In the genomic region with DNA sequence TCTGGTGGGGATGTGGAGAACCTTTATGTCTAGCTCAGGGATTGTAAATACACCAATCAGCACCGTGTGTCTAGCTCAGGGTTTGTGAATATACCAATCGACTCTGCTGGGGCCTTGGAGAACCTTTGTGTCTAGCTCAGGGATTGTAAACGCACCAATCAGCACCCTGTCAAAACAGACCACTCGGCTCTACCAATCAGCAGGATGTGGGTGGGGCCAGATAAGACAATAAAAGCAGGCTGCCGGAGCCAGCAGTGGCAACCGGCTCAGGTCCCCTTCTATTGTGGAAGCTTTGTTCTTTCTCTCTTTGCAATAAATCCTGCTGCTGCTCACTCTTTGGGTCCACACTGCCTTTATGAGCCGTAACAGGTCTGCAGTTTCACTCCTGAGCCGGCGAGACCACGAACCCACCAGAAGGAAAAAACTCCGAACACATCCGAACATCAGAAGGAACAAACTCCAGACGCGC, we compare ENCODE assay signal across 9 cellular contexts. TPM values are rescaled to one million over a fixed set of nuclear protein-coding genes. Genes with fewer than 3 reads are reported as not detected.
DNase-seq lines count a peak whose midpoint lies in the region; ATAC-seq and TF ChIP-seq lines count a peak whose summit lies in the region.
"Not testable (repeated sequence)": the region's sequence is repeated elsewhere in the genome, so short reads cannot be mapped to it uniquely, and the experiment has no call there.
"Had no signal": no experiment of that assay in that cellular context is flagged by ENCODE, and none has a peak within 500 bp of the region (broad histone marks: within the 10 kb centered on the region; RNA-seq: fewer than 3 reads in every experiment).

No MANE protein-coding gene starts in this region.

- intact Hi-C loops in CD14-positive monocyte (cut with micrococcal nuclease): loop anchor here in 1 of 2 donors (1.0 kb wide), 2 partner anchors 33 to 37 kb away; a partner anchor contains a TSS
- intact Hi-C loops in IMR-90 (cut with micrococcal nuclease): not testable (repeated sequence)
- intact Hi-C loops in dendritic cell treated with granulocyte-macrophage colony-stimulating factor and Interleukin-4, amounts not matched to agents 40 ng/mL and 50 ng/mL, for 4 days (cut with micrococcal nuclease): loop anchor here (5.0 kb wide), 1 partner anchor 34 kb away; a partner anchor contains a TSS

- peak overlapping the region; percentile 61 for H3K4me3 ChIP-seq in IMR-90 (ENCODE audit: insufficient read depth, low read depth, low read length)
- H3K4me3 ChIP-seq in RWPE2 (ENCODE audit: severe bottlenecking): peak overlapping the region; percentile 74
- peak overlapping the region; percentile 68; the same call in 1 of the 2 replicates for H3K4me3 ChIP-seq in iPS DF 6.9 (ENCODE audit: low read length)
- peak overlapping the region; percentile 91 for H3K4me3 ChIP-seq in neural cell (ENCODE audit: low read length)

- not testable (repeated sequence) for H3K27me3 ChIP-seq in IMR-90 (ENCODE audit: control insufficient read depth, insufficient read depth, low read length); RWPE2 (ENCODE audit: insufficient read depth, poor library complexity, severe bottlenecking); iPS DF 6.9 (ENCODE audit: control insufficient read depth, insufficient read depth, low read length); neural cell (ENCODE audit: insufficient read depth, low read depth, low read length)

- in situ Hi-C loops in IMR-90 (cut with MboI; ENCODE audit: low sequenced_read_pairs): not testable (repeated sequence)

- H3K9me3 Mint-ChIP-seq in CD14-positive monocyte; activated T-cell treated with anti-CD3 and anti-CD28 coated beads, Interleukin-2, amount 50 U/mL, for 4 hours; dendritic cell treated with granulocyte-macrophage colony-stimulating factor and Interleukin-4, amounts not matched to agents 40 ng/mL and 50 ng/mL, for 4 days; stimulated activated naive B cell treated with anti-CD40 and anti-IgM and Interleukin-4, amounts not matched to agents 10 μg/mL and 1 μg/mL and 100 μg/mL, for 72 hours: not testable (repeated sequence)

- not testable (repeated sequence) for H3K23ac ChIP-seq in IMR-90 (ENCODE audit: low read depth, low read length)

- not testable (repeated sequence) for H3K79me2 ChIP-seq in neural cell (replicated peaks; ENCODE audit: insufficient read depth, low read length)

- H3K9me2 ChIP-seq in neural cell (ENCODE audit: insufficient read depth, low read length): not testable (repeated sequence)

- H3K4me1 ChIP-seq in IMR-90 (ENCODE audit: control insufficient read depth, insufficient read depth, low read length) (peaks cover 21% of the 10 kb centered on the region), RWPE2 (ENCODE audit: insufficient read depth, poor library complexity, severe bottlenecking) (peaks cover 23% of the 10 kb centered on the region)
- H3K4me1 ChIP-seq in iPS DF 6.9 (ENCODE audit: control insufficient read depth, insufficient read depth, low read length): not testable (repeated sequence)

- peaks cover 22% of the 10 kb centered on the region for H4K20me1 ChIP-seq in IMR-90 (ENCODE audit: insufficient read depth, low read length)
- H4K20me1 ChIP-seq in neural cell (ENCODE audit: insufficient read depth): not testable (repeated sequence)

- H2AK9ac ChIP-seq in IMR-90 (replicated peaks; ENCODE audit: low read depth, low read length, poor library complexity): peak overlapping the region; percentile 52

- peak overlapping the region; percentile 97 for H4K5ac ChIP-seq in IMR-90 (ENCODE audit: low read depth, low read length)

- H3K9ac ChIP-seq in IMR-90 (ENCODE audit: low read depth, low read length) (peak overlapping the region; percentile 75), neural cell (ENCODE audit: low read length) (peak overlapping the region; percentile 59)

- ATAC-seq in IMR-90 (ENCODE audit: low read depth); RWPE2 (ENCODE audit: low read depth): not testable (repeated sequence)
- peak; percentile 10 to 16 for ATAC-seq in activated T-cell treated with anti-CD3 and anti-CD28 coated beads, Interleukin-2, amount 50 U/mL, for 4 hours
- peak; percentile 6 to 24 for ATAC-seq in stimulated activated naive B cell treated with anti-CD40 and anti-IgM and Interleukin-4, amounts not matched to agents 10 μg/mL and 1 μg/mL and 100 μg/mL, for 72 hours (replicated peaks)

- not testable (repeated sequence) for H4K91ac ChIP-seq in IMR-90 (ENCODE audit: insufficient read depth, low read depth, low read length)

- POLR2A ChIA-PET in IMR-90 (lab: Charles Lee; ENCODE audit: unreplicated experiment): interaction anchor here (0.6 to 1.2 kb wide), 2 partner anchors 44 to 1239 kb away, joined by 4 to 5 read pairs; no protein-coding TSS in a partner anchor

- DNase-seq in CD14-positive monocyte (ENCODE audit: low spot score); IMR-90; RWPE2 (ENCODE audit: low spot score); iPS DF 6.9 (ENCODE audit: low read depth, low spot score): not testable (repeated sequence)
- DNase-seq in activated T-cell treated with anti-CD3 and anti-CD28 coated beads, Interleukin-2, amount 50 U/mL, for 4 hours: peak; percentile 25
- DNase-seq in stimulated activated naive B cell treated with anti-CD40 and anti-IgM and Interleukin-4, amounts not matched to agents 10 μg/mL and 1 μg/mL and 100 μg/mL, for 72 hours: peak; percentile 55

- TF ChIP-seq POLR2A in IMR-90 (IDR thresholded peaks at IDR 0.05; ENCODE audit: low read depth, low read length): not testable (repeated sequence)

- not testable (repeated sequence) for H3K14ac ChIP-seq in IMR-90 (replicated peaks; ENCODE audit: low read depth, low read length)

- H3K36me3 Mint-ChIP-seq in CD14-positive monocyte: peaks cover 16 to 25% of the 10 kb centered on the region in 2 donors
- peaks cover 25% of the 10 kb centered on the region for H3K36me3 Mint-ChIP-seq in activated T-cell treated with anti-CD3 and anti-CD28 coated beads, Interleukin-2, amount 50 U/mL, for 4 hours (ENCODE audit: insufficient read depth)
- H3K36me3 Mint-ChIP-seq in dendritic cell treated with granulocyte-macrophage colony-stimulating factor and Interleukin-4, amounts not matched to agents 40 ng/mL and 50 ng/mL, for 4 days (ENCODE audit: low read depth): peaks cover 45% of the 10 kb centered on the region
- H3K36me3 Mint-ChIP-seq in stimulated activated naive B cell treated with anti-CD40 and anti-IgM and Interleukin-4, amounts not matched to agents 10 μg/mL and 1 μg/mL and 100 μg/mL, for 72 hours: peaks cover 30 to 51% of the 10 kb centered on the region in 2 donors

- H2BK120ac ChIP-seq in IMR-90 (ENCODE audit: low read depth, low read length): not testable (repeated sequence)

- WGBS in IMR-90 (ENCODE audit: extremely low coverage in 2 of 2, insufficient read length in 1 of 2), 2 experiments: 53% methylated on average over 3 of the region's 14 CpGs; no CpG with 5 or more reads in 1 of the 2 experiments
- WGBS in iPS DF 6.9 (ENCODE audit: insufficient coverage, insufficient read length): no CpG with 5 or more reads among the region's 14 CpGs

- peak overlapping the region; percentile 90 to 95 for H3K4me3 Mint-ChIP-seq in CD14-positive monocyte
- peak overlapping the region; percentile 97 for H3K4me3 Mint-ChIP-seq in activated T-cell treated with anti-CD3 and anti-CD28 coated beads, Interleukin-2, amount 50 U/mL, for 4 hours
- H3K4me3 Mint-ChIP-seq in dendritic cell treated with granulocyte-macrophage colony-stimulating factor and Interleukin-4, amounts not matched to agents 40 ng/mL and 50 ng/mL, for 4 days: peak overlapping the region; percentile 92
- H3K4me3 Mint-ChIP-seq in stimulated activated naive B cell treated with anti-CD40 and anti-IgM and Interleukin-4, amounts not matched to agents 10 μg/mL and 1 μg/mL and 100 μg/mL, for 72 hours: peak overlapping the region; percentile 91 to 93

- H3K18ac ChIP-seq in IMR-90 (ENCODE audit: low read depth, low read length): not testable (repeated sequence)

- not testable (repeated sequence) for H3K36me3 ChIP-seq in IMR-90 (ENCODE audit: control insufficient read depth, insufficient read depth, low read length); iPS DF 6.9 (ENCODE audit: control insufficient read depth, insufficient read depth, low read length); neural cell (ENCODE audit: insufficient read depth, low read length)
- peaks cover 25% of the 10 kb centered on the region for H3K36me3 ChIP-seq in RWPE2 (ENCODE audit: low read depth)

- H3K27ac ChIP-seq in IMR-90 (ENCODE audit: insufficient read depth, low read length) (peak overlapping the region; percentile 20; the same call in 1 of the 2 replicates), RWPE2 (ENCODE audit: poor library complexity, severe bottlenecking) (peak overlapping the region; percentile 75), neural cell (ENCODE audit: low read length) (peak overlapping the region; percentile 79)
- H3K27ac ChIP-seq in iPS DF 6.9 (ENCODE audit: low read length): not testable (repeated sequence)

- peak overlapping the region; percentile 77; the same call in 1 of the 2 replicates for H3K4ac ChIP-seq in IMR-90 (ENCODE audit: low read depth, low read length)

- dilution Hi-C loops in IMR-90 (cut with HindIII; ENCODE audit: low sequenced_read_pairs, unreplicated experiment): not testable (repeated sequence)

- H2BK15ac ChIP-seq in IMR-90 (ENCODE audit: low read depth, low read length): 0 out of 3 replicates have a peak overlapping the region, but pooled peaks have one; percentile 88

- H2BK5ac ChIP-seq in IMR-90 (ENCODE audit: low read depth, low read length, poor library complexity, severe bottlenecking): not testable (repeated sequence)

- not testable (repeated sequence) for TF ChIP-seq EP300 in neural cell (conservative IDR thresholded peaks at IDR 0.05; ENCODE audit: poor library complexity, severe bottlenecking)

- not testable (repeated sequence) for BruUV-seq in IMR-90 (replicated peaks; lab: Mats Ljungman, UMichigan)

- not testable (repeated sequence) for H2AK5ac ChIP-seq in IMR-90 (ENCODE audit: low read depth, low read length)

- H2AFZ ChIP-seq in IMR-90 (replicated peaks; ENCODE audit: low read length, poor library complexity) (peak overlapping the region; percentile 95), neural cell (ENCODE audit: low read depth, low read length) (peak overlapping the region; percentile 65)

- not testable (repeated sequence) for H3K27me3 Mint-ChIP-seq in CD14-positive monocyte (ENCODE audit: low read depth in 3 of 3); activated T-cell treated with anti-CD3 and anti-CD28 coated beads, Interleukin-2, amount 50 U/mL, for 4 hours (ENCODE audit: low read depth); dendritic cell treated with granulocyte-macrophage colony-stimulating factor and Interleukin-4, amounts not matched to agents 40 ng/mL and 50 ng/mL, for 4 days; stimulated activated naive B cell treated with anti-CD40 and anti-IgM and Interleukin-4, amounts not matched to agents 10 μg/mL and 1 μg/mL and 100 μg/mL, for 72 hours

- peak overlapping the region; percentile 80 to 95 (median 93) for H3K27ac Mint-ChIP-seq in CD14-positive monocyte
- H3K27ac Mint-ChIP-seq in dendritic cell treated with granulocyte-macrophage colony-stimulating factor and Interleukin-4, amounts not matched to agents 40 ng/mL and 50 ng/mL, for 4 days: peak overlapping the region; percentile 97
- peak overlapping the region; percentile 99 for H3K27ac Mint-ChIP-seq in stimulated activated naive B cell treated with anti-CD40 and anti-IgM and Interleukin-4, amounts not matched to agents 10 μg/mL and 1 μg/mL and 100 μg/mL, for 72 hours

- H3K9me3 ChIP-seq in IMR-90 (ENCODE audit: control insufficient read depth, insufficient read depth, low read length); RWPE2 (ENCODE audit: severe bottlenecking); iPS DF 6.9 (ENCODE audit: control insufficient read depth, insufficient read depth, low read length); neural cell (ENCODE audit: low read length): not testable (repeated sequence)

- peak overlapping the region; percentile 95 to 99 for H4K8ac ChIP-seq in IMR-90 (ENCODE audit: low read depth in 2 of 2, low read length in 2 of 2)

- TF ChIP-seq CTCF in CD14-positive monocyte (IDR thresholded peaks at IDR 0.05); IMR-90 (conservative IDR thresholded peaks at IDR 0.05; ENCODE audit: low read depth, low read length); RWPE2 (IDR thresholded peaks at IDR 0.05; ENCODE audit: poor library complexity, severe bottlenecking); neural cell (IDR thresholded peaks at IDR 0.05; ENCODE audit: poor library complexity, severe bottlenecking): not testable (repeated sequence)

- H3K79me1 ChIP-seq in IMR-90 (ENCODE audit: low read depth in 1 of 2, low read length in 2 of 2): peaks cover 23 to 33% of the 10 kb centered on the region in 2 experiments; a peak in 3 of 4 replicates

- not testable (repeated sequence) for TF ChIP-seq RAD21 in IMR-90 (IDR thresholded peaks at IDR 0.05; ENCODE audit: low read length); neural cell (conservative IDR thresholded peaks at IDR 0.05)

- H3K4me2 ChIP-seq in IMR-90 (ENCODE audit: low read depth, low read length): peak overlapping the region; percentile 76
- H3K4me2 ChIP-seq in neural cell (ENCODE audit: low read length): not testable (repeated sequence)

- not testable (repeated sequence) for H2BK20ac ChIP-seq in IMR-90 (ENCODE audit: low read depth, low read length)

- CTCF ChIA-PET in IMR-90 (lab: Yijun Ruan, JAX): not testable (repeated sequence)

- H3F3A ChIP-seq in neural cell (ENCODE audit: insufficient read depth, low read length, poor library complexity, severe bottlenecking): not testable (repeated sequence)

- H3K4me1 Mint-ChIP-seq in CD14-positive monocyte: peaks cover 42% of the 10 kb centered on the region
- H3K4me1 Mint-ChIP-seq in activated T-cell treated with anti-CD3 and anti-CD28 coated beads, Interleukin-2, amount 50 U/mL, for 4 hours (ENCODE audit: low read depth): peaks cover 38% of the 10 kb centered on the region
- H3K4me1 Mint-ChIP-seq in dendritic cell treated with granulocyte-macrophage colony-stimulating factor and Interleukin-4, amounts not matched to agents 40 ng/mL and 50 ng/mL, for 4 days (ENCODE audit: low read depth): peaks cover 45% of the 10 kb centered on the region
- peaks cover 35 to 46% of the 10 kb centered on the region in 2 donors for H3K4me1 Mint-ChIP-seq in stimulated activated naive B cell treated with anti-CD40 and anti-IgM and Interleukin-4, amounts not matched to agents 10 μg/mL and 1 μg/mL and 100 μg/mL, for 72 hours

- peaks cover 24% of the 10 kb centered on the region for H3K9me1 ChIP-seq in IMR-90 (ENCODE audit: insufficient read depth, low read length)

- H3K56ac ChIP-seq in IMR-90 (ENCODE audit: extremely low read depth, insufficient read depth, low read length): not testable (repeated sequence)

RNA-seq across cellular contexts. Expression of a gene that starts 20.5 kb away (rescaled TPM):
- polyA plus RNA-seq in CD14-positive monocyte (10 to 100 TPM; 29.3 to 71.2 TPM), IMR-90 (2012; rRNA removed) (not detected in 2 replicates), neural cell (not detected in 2 replicates)
- not detected in 2 replicates for total RNA-seq in IMR-90 (2012; rRNA removed)
- polyA plus RNA-seq in IMR-90 (2012; cell fraction: cytosol; rRNA removed): not detected in 2 replicates
- 0.06 TPM in 1 of 2 replicates, not detected in the other for polyA plus RNA-seq in IMR-90 (2012; cell fraction: nucleus; rRNA removed; ENCODE audit: low replicate concordance)
- total RNA-seq in activated T-cell treated with anti-CD3 and anti-CD28 coated beads, Interleukin-2, amount 50 U/mL, for 4 hours: 1 to 10 TPM in 2 of 3 donors, not detected in 1; 1.3 to 2.8 TPM
- not detected in 2 replicates for polyA minus RNA-seq in neural cell
- total RNA-seq: renal cortical epithelial cell had no signal

RNA-seq across cellular contexts. Expression of a gene that starts 32.7 kb away (rescaled TPM):
- polyA plus RNA-seq in CD14-positive monocyte (100 to 1,000 TPM; 171 to 180 TPM), IMR-90 (2012; rRNA removed) (268 and 279 TPM in 2 replicates), neural cell (284 and 322 TPM in 2 replicates)
- 65.4 and 131 TPM in 2 replicates for total RNA-seq in IMR-90 (2012; rRNA removed)
- 176 and 281 TPM in 2 replicates for polyA plus RNA-seq in IMR-90 (2012; cell fraction: cytosol; rRNA removed)
- 72.6 and 119 TPM in 2 replicates for polyA plus RNA-seq in IMR-90 (2012; cell fraction: nucleus; rRNA removed; ENCODE audit: low replicate concordance)
- total RNA-seq in activated T-cell treated with anti-CD3 and anti-CD28 coated beads, Interleukin-2, amount 50 U/mL, for 4 hours: 100 to 1,000 TPM; 116 to 134 (median 128) TPM
- 158 and 171 TPM in 2 replicates for polyA minus RNA-seq in neural cell

RNA-seq across cellular contexts. Expression of a gene that starts 36.4 kb away (rescaled TPM):
- polyA plus RNA-seq in CD14-positive monocyte: 10 to 100 TPM; 13.8 to 19.1 TPM
- 31.7 and 64.2 TPM in 2 replicates for total RNA-seq in IMR-90 (2012; rRNA removed)
- 41.7 and 47.0 TPM in 2 replicates for polyA plus RNA-seq in IMR-90 (2012; rRNA removed)
- polyA plus RNA-seq in IMR-90 (2012; cell fraction: cytosol; rRNA removed): 21.2 and 35.5 TPM in 2 replicates
- polyA plus RNA-seq in IMR-90 (2012; cell fraction: nucleus; rRNA removed; ENCODE audit: low replicate concordance): 7.2 and 19.4 TPM in 2 replicates
- total RNA-seq in activated T-cell treated with anti-CD3 and anti-CD28 coated beads, Interleukin-2, amount 50 U/mL, for 4 hours: 10 to 100 TPM; 47.0 to 53.2 (median 52.4) TPM
- 421 and 438 TPM in 2 replicates for polyA plus RNA-seq in neural cell
- polyA minus RNA-seq in neural cell: 161 and 183 TPM in 2 replicates

RNA-seq across cellular contexts. Expression of a gene that starts 42.7 kb away (rescaled TPM):
- polyA plus RNA-seq in CD14-positive monocyte (10 to 100 TPM; 20.1 to 30.9 TPM), IMR-90 (2012; rRNA removed) (22.1 and 24.2 TPM in 2 replicates), neural cell (21.2 and 31.9 TPM in 2 replicates)
- total RNA-seq in IMR-90 (2012; rRNA removed): 8.8 and 13.3 TPM in 2 replicates
- polyA plus RNA-seq in IMR-90 (2012; cell fraction: cytosol; rRNA removed): 7.3 and 27.7 TPM in 2 replicates
- polyA plus RNA-seq in IMR-90 (2012; cell fraction: nucleus; rRNA removed; ENCODE audit: low replicate concordance): 8.6 and 17.4 TPM in 2 replicates
- 10 to 100 TPM; 24.4 to 27.4 (median 26.0) TPM for total RNA-seq in activated T-cell treated with anti-CD3 and anti-CD28 coated beads, Interleukin-2, amount 50 U/mL, for 4 hours
- polyA minus RNA-seq in neural cell: 21.8 and 23.1 TPM in 2 replicates

Comparison
In these comparisons a context has a peak if more than half of its experiments do, and no peak if none do; other contexts are left out.
1. RNA of a gene that starts 20.5 kb away (polyA plus RNA-seq): 29.3 to 71.2 TPM in CD14-positive monocyte; not detected in neural cell and 0.06 TPM in IMR-90; every median in the first group is over 10 times any median in the second.
2. Peak in every context shown above with its lines, with median percentiles within 50 percentile points of each other: H3K27ac Mint-ChIP-seq, H3K4me3 Mint-ChIP-seq and H3K4me3 ChIP-seq.